Comparison of ENCODE assay signal across 8 cellular contexts in genomic region chr3:138188013-138188352, GRCh38. TPM values are rescaled to one million over a fixed set of nuclear protein-coding genes. Genes with fewer than 3 reads are reported as not detected.
DNase-seq lines count a peak whose midpoint lies in the region; ATAC-seq and TF ChIP-seq lines count a peak whose summit lies in the region.

No MANE protein-coding gene starts in this region.

- CTCF ChIA-PET in HCT116 (lab: Charles Lee) = no interaction called here

- H3K9ac ChIP-seq in BLaER1 (peak overlapping the region; percentile 98), HCT116 (ENCODE audit: low read length) (peak overlapping the region; percentile 88)

- peak overlapping the region; percentile 91 for H2AFZ ChIP-seq in HCT116 (ENCODE audit: low read depth, low read length, poor library complexity, severe bottlenecking)

- H3K4me3 Mint-ChIP-seq in osteocyte (ENCODE audit: unreplicated experiment) = peak overlapping the region; percentile 97

- H3K4me1 ChIP-seq in BLaER1 = peaks cover 22% of the 10 kb centered on the region
- H3K4me1 ChIP-seq in HCT116 (ENCODE audit: control insufficient read depth in 1 of 2, insufficient read depth in 2 of 2, low read length in 2 of 2) = peaks cover 9 to 29% of the 10 kb centered on the region in 2 experiments; a peak in 3 of 4 replicates

- H3K27me3 ChIP-seq in BLaER1 (no peaks in the 10 kb centered on the region), HCT116 (ENCODE audit: insufficient read depth, low read length) (no peaks in the 10 kb centered on the region)

- TF ChIP-seq POLR2A in HCT116 (IDR thresholded peaks at IDR 0.05; ENCODE audit: borderline replicate concordance, extremely low read depth, insufficient read depth, insufficient read length) = no peak

- DNase-seq in HCT116 (ENCODE audit: low read depth, low spot score) (no peak), T1000 (lab: John Stamatoyannopoulos, UW) (peak; percentile 17), fibroblast of mammary gland (ENCODE audit: low read depth) (peak; percentile 90), osteocyte (ENCODE audit: extremely low spot score, unreplicated experiment) (no peak), cerebellum (ENCODE audit: low spot score) (no peak)

- H3K4me2 ChIP-seq in BLaER1 (peak overlapping the region; percentile 96), HCT116 (ENCODE audit: low read length) (peak overlapping the region; percentile 82)

- intact Hi-C loops in HCT116 (cut with micrococcal nuclease) = loop anchor here (5.0 to 10.0 kb wide), 3 partner anchors 159 to 729 kb away; partner anchors contain the start of gene MRAS

- no peak for ATAC-seq in HCT116
- ATAC-seq in HG02970 (IDR thresholded peaks at IDR 0.05; ENCODE audit: low FRiP score, unreplicated experiment) = no peak
- no peak for ATAC-seq in GM21528 (IDR thresholded peaks at IDR 0.05; ENCODE audit: low FRiP score, unreplicated experiment)

- RAD21 ChIA-PET in HCT116 (lab: Charles Lee; ENCODE audit: low non-redundant PET in 1 of 2, low total read pairs in 2 of 2, uncharacterized antibody in 2 of 2, unreplicated experiment in 2 of 2) = no interaction called here

- H3K79me2 ChIP-seq in HCT116 (ENCODE audit: insufficient read depth, low read length) = peaks cover 57% of the 10 kb centered on the region

- H3K4me3 ChIP-seq in BLaER1 (peak overlapping the region; percentile 94), HCT116 (replicated peaks in 1 of 2; ENCODE audit: low read depth in 1 of 2, low read length in 2 of 2) (peak overlapping the region; percentile 89 to 95), fibroblast of mammary gland (ENCODE audit: control insufficient read depth, low read depth, low read length) (peak overlapping the region; percentile 94)

- POLR2A ChIA-PET in HCT116 (lab: Charles Lee) = interaction anchor here (0.8 kb wide), 1 partner anchor 13 kb away, joined by 3 read pairs; the partner anchor contains the start of gene DBR1

- TF ChIP-seq RAD21 in HCT116 (IDR thresholded peaks at IDR 0.05; ENCODE audit: low read depth) = no peak

- no TSS peak for BruUV-seq in HCT116 (replicated peaks; lab: Mats Ljungman, UMichigan)

- H3K9me2 ChIP-seq in HCT116 (ENCODE audit: insufficient read depth) = no peaks in the 10 kb centered on the region

- H3K27me3 Mint-ChIP-seq in osteocyte (ENCODE audit: unreplicated experiment) = peaks cover 10% of the 10 kb centered on the region

- peaks cover 36% of the 10 kb centered on the region for H3K36me3 ChIP-seq in BLaER1
- 0 out of 4 replicates have a peak, but pooled peaks cover 0 to 2% of the 10 kb centered on the region in 2 experiments for H3K36me3 ChIP-seq in HCT116 (ENCODE audit: control insufficient read depth in 1 of 2, insufficient read depth in 2 of 2, low read length in 2 of 2)

- H3K9me3 ChIP-seq in BLaER1 (no peaks in the 10 kb centered on the region), HCT116 (ENCODE audit: control insufficient read depth in 1 of 2, insufficient read depth in 1 of 2, low read depth in 1 of 2, low read length in 2 of 2) (no peaks in the 10 kb centered on the region)

- H3K27ac ChIP-seq in BLaER1 (peak overlapping the region; percentile 99), HCT116 (ENCODE audit: low read depth, low read length) (peak overlapping the region; percentile 71)

- H3K36me3 Mint-ChIP-seq in osteocyte (ENCODE audit: unreplicated experiment) = peaks cover 4% of the 10 kb centered on the region

- TF ChIP-seq CTCF in HCT116 (IDR thresholded peaks at IDR 0.05 in 2 of 3, conservative IDR thresholded peaks at IDR 0.05 in 1 of 3; ENCODE audit: borderline replicate concordance in 1 of 3, insufficient read depth in 1 of 3, low read depth in 2 of 3, low read length in 2 of 3) (no peak), fibroblast of mammary gland (conservative IDR thresholded peaks at IDR 0.05; ENCODE audit: control insufficient read depth, insufficient read depth, low read depth, low read length) (no peak), osteocyte (IDR thresholded peaks at IDR 0.05) (no peak)

- H4K20me1 ChIP-seq in BLaER1 (peaks cover 54% of the 10 kb centered on the region), HCT116 (ENCODE audit: insufficient read depth) (no peaks in the 10 kb centered on the region)

- no peaks in the 10 kb centered on the region for H3K9me3 Mint-ChIP-seq in osteocyte (ENCODE audit: unreplicated experiment)

- H3K4me1 Mint-ChIP-seq in osteocyte (ENCODE audit: unreplicated experiment) = peaks cover 30% of the 10 kb centered on the region

- H3K27ac Mint-ChIP-seq in osteocyte (ENCODE audit: unreplicated experiment) = peak overlapping the region; percentile 100

TF ChIP-seq in HCT116, 20 proteins besides CTCF, POLR2A, EP300 and RAD21:
- TF ChIP-seq JUND (IDR thresholded peaks at IDR 0.05) = no peak
- TF ChIP-seq TCF7L2 (IDR thresholded peaks at IDR 0.05; ENCODE audit: borderline replicate concordance, extremely low read depth, insufficient read depth, insufficient read length) = no peak
- TF ChIP-seq CBX3 (IDR thresholded peaks at IDR 0.05; ENCODE audit: low read depth) = no peak
- TF ChIP-seq ELF1 (IDR thresholded peaks at IDR 0.05; ENCODE audit: borderline replicate concordance, low read depth) = no peak

RNA-seq across cellular contexts. Expression of gene ARMC8, which starts 0.9 kb away (rescaled TPM):
- total RNA-seq in HCT116 (2021; ENCODE audit: unreplicated experiment) (36.2 TPM), osteocyte (38.3 and 46.5 TPM in 2 replicates), cerebellum (118 TPM)
- polyA plus RNA-seq in HCT116 (2012) = 19.0 and 22.5 TPM in 2 replicates

RNA-seq across cellular contexts. Expression of gene DBR1, which starts 13.3 kb away (rescaled TPM):
- total RNA-seq in HCT116 (2021; ENCODE audit: unreplicated experiment) (21.6 TPM), osteocyte (17.1 and 18.3 TPM in 2 replicates), cerebellum (24.0 TPM)
- 6.6 and 9.5 TPM in 2 replicates for polyA plus RNA-seq in HCT116 (2012)

RNA-seq across cellular contexts. Expression of gene A4GNT, which starts 55.8 kb away (rescaled TPM):
- total RNA-seq in HCT116 (2021; ENCODE audit: unreplicated experiment) (not detected), osteocyte (not detected in 2 replicates), cerebellum (not detected)
- 0.09 TPM in 1 of 2 replicates, not detected in the other for polyA plus RNA-seq in HCT116 (2012)

Comparison
In these comparisons a context has a peak if more than half of its experiments do, and no peak if none do; other contexts are left out.
1. DNase-seq: peak in T1000 (single experiment) and fibroblast of mammary gland (single experiment); none in HCT116 (single experiment), osteocyte (single experiment) and cerebellum (single experiment).
2. Peak in every context shown above with its lines, with median percentiles within 50 percentile points of each other: H3K4me3 ChIP-seq.